ENCODE assay signal across 20 cellular contexts in genomic region chr5:55557123-55557522, GRCh38. TPM values are rescaled to one million over a fixed set of nuclear protein-coding genes. Genes with fewer than 3 reads are reported as not detected.
A peak's percentile ranks its signal among the peaks of the same experiment; 100 is the strongest.
DNase-seq lines count a peak whose midpoint lies in the region; ATAC-seq, FAIRE-seq and TF ChIP-seq lines count a peak whose summit lies in the region.
"Had no signal": no experiment of that assay in that cellular context is flagged by ENCODE, and none has a peak within 500 bp of the region (broad histone marks: within the 10 kb centered on the region; RNA-seq: fewer than 3 reads in every experiment).

No MANE protein-coding gene starts in this region.

- FAIRE-seq in small intestine (lab: Jason Lieb, UNC): no peak
- FAIRE-seq: GM12892 had no signal

- WGBS in small intestine, 3 donors: 33 to 59% (median 39%) methylated on average over 3 of the region's 3 CpGs
- WGBS in adrenal gland, 4 donors: 84 to 88% (median 85%) methylated on average over 3 of the region's 3 CpGs
- 82 to 94% methylated on average over 3 of the region's 3 CpGs for WGBS in body of pancreas, 2 donors

- peak; percentile 16 for DNase-seq in NCI-H146 (lab: John Stamatoyannopoulos, UW)
- DNase-seq in NCI-H146 treated with DMSO at 0.1 percent for 48 hours (lab: John Stamatoyannopoulos, UW; ENCODE audit: unreplicated experiment): no peak
- DNase-seq in NCI-H2029 (lab: John Stamatoyannopoulos, UW): peak; percentile 48
- peak; percentile 95 for DNase-seq in NCI-H748 (lab: John Stamatoyannopoulos, UW; ENCODE audit: unreplicated experiment)
- DNase-seq in small intestine: peak; percentile 19
- no peak for DNase-seq in activated CD8-positive, alpha-beta T cell treated with anti-CD3 and anti-CD28 coated beads, Interleukin-2, amount 10 ng/mL, durations not matched to agents 7 days and 5 days
- no peak for DNase-seq in adrenal gland
- DNase-seq in body of pancreas: no peak
- DNase-seq: CD4-positive, CD25-positive, alpha-beta regulatory T cell; DMS79 treated with DMSO at 0.1 percent for 48 hours; GF-D8; Karpas-422; NCI-H1092; NCI-H1436 treated with DMSO at 0.1 percent for 48 hours; NCI-H82; Right ventricle myocardium superior; RPMI8226 had no signal

- H3K9me3 ChIP-seq in small intestine (ENCODE audit: control insufficient read depth, low read depth): no peaks in the 10 kb centered on the region
- no peaks in the 10 kb centered on the region for H3K9me3 ChIP-seq in adrenal gland (replicated peaks in 1 of 3)
- no peaks in the 10 kb centered on the region for H3K9me3 ChIP-seq in body of pancreas
- H3K9me3 ChIP-seq: SJSA1 had no signal

- H3K4me3 ChIP-seq in small intestine (ENCODE audit: low read depth in 1 of 2, low read length in 2 of 2): no peak overlapping the region
- no peak overlapping the region for H3K4me3 ChIP-seq in adrenal gland
- H3K4me3 ChIP-seq in body of pancreas: no peak overlapping the region
- H3K4me3 ChIP-seq: BLaER1, SJSA1 had no signal

- no peaks in the 10 kb centered on the region for H3K9me3 Mint-ChIP-seq in activated CD8-positive, alpha-beta T cell treated with anti-CD3 and anti-CD28 coated beads, Interleukin-2, amount 10 ng/mL, durations not matched to agents 7 days and 5 days (ENCODE audit: insufficient read depth)
- H3K9me3 Mint-ChIP-seq: CD4-positive, CD25-positive, alpha-beta regulatory T cell had no signal

- CTCF ChIA-PET in activated CD8-positive, alpha-beta T cell treated with anti-CD3 and anti-CD28 coated beads, Interleukin-2, amount 10 ng/mL, durations not matched to agents 7 days and 5 days (lab: Charles Lee): interaction anchor here (0.6 kb wide), 1 partner anchor 642 kb away, joined by 3 read pairs; no protein-coding TSS in a partner anchor

- POLR2A ChIA-PET in activated CD8-positive, alpha-beta T cell treated with anti-CD3 and anti-CD28 coated beads, Interleukin-2, amount 10 ng/mL, durations not matched to agents 7 days and 5 days (lab: Charles Lee): no interaction called here

- H3K27me3 Mint-ChIP-seq in activated CD8-positive, alpha-beta T cell treated with anti-CD3 and anti-CD28 coated beads, Interleukin-2, amount 10 ng/mL, durations not matched to agents 7 days and 5 days (ENCODE audit: low read depth): no peaks in the 10 kb centered on the region

- H3K27ac ChIP-seq in small intestine (ENCODE audit: low read depth in 1 of 2, low read length in 1 of 2): no peak overlapping the region
- no peak overlapping the region for H3K27ac ChIP-seq in adrenal gland
- no peak overlapping the region for H3K27ac ChIP-seq in body of pancreas
- H3K27ac ChIP-seq: BLaER1, SJSA1 had no signal

- no peak overlapping the region for H3K4me3 Mint-ChIP-seq in activated CD8-positive, alpha-beta T cell treated with anti-CD3 and anti-CD28 coated beads, Interleukin-2, amount 10 ng/mL, durations not matched to agents 7 days and 5 days
- H3K4me3 Mint-ChIP-seq: CD4-positive, CD25-positive, alpha-beta regulatory T cell had no signal

- no peak for TF ChIP-seq POLR2A in adrenal gland (IDR thresholded peaks at IDR 0.05)
- TF ChIP-seq POLR2A in body of pancreas (IDR thresholded peaks at IDR 0.05): no peak

- no peak for TF ChIP-seq CTCF in adrenal gland (IDR thresholded peaks at IDR 0.05)
- no peak for TF ChIP-seq CTCF in body of pancreas (IDR thresholded peaks at IDR 0.05)

- H3K4me1 Mint-ChIP-seq in activated CD8-positive, alpha-beta T cell treated with anti-CD3 and anti-CD28 coated beads, Interleukin-2, amount 10 ng/mL, durations not matched to agents 7 days and 5 days (ENCODE audit: low read depth): no peaks in the 10 kb centered on the region
- H3K4me1 Mint-ChIP-seq: CD4-positive, CD25-positive, alpha-beta regulatory T cell had no signal

- no peaks in the 10 kb centered on the region for H3K4me1 ChIP-seq in small intestine (ENCODE audit: control insufficient read depth in 2 of 2, insufficient read depth in 1 of 2, low read depth in 1 of 2, low read length in 1 of 2)
- H3K4me1 ChIP-seq in adrenal gland (replicated peaks in 1 of 2): no peaks in the 10 kb centered on the region
- H3K4me1 ChIP-seq in body of pancreas: no peaks in the 10 kb centered on the region
- H3K4me1 ChIP-seq: BLaER1, SJSA1 had no signal

- no peak for ATAC-seq in activated CD8-positive, alpha-beta T cell treated with anti-CD3 and anti-CD28 coated beads, Interleukin-2, amount 10 ng/mL, durations not matched to agents 7 days and 5 days
- ATAC-seq in body of pancreas: no peak

- no peak overlapping the region for H3K27ac Mint-ChIP-seq in activated CD8-positive, alpha-beta T cell treated with anti-CD3 and anti-CD28 coated beads, Interleukin-2, amount 10 ng/mL, durations not matched to agents 7 days and 5 days
- H3K27ac Mint-ChIP-seq: CD4-positive, CD25-positive, alpha-beta regulatory T cell had no signal

- H3K27me3 ChIP-seq in small intestine (ENCODE audit: control insufficient read depth in 2 of 2, insufficient read depth in 2 of 2, low read length in 2 of 2) (no peaks in the 10 kb centered on the region), adrenal gland (no peaks in the 10 kb centered on the region), body of pancreas (no peaks in the 10 kb centered on the region)
- H3K27me3 ChIP-seq: BLaER1, SJSA1 had no signal

- H3K36me3 Mint-ChIP-seq in activated CD8-positive, alpha-beta T cell treated with anti-CD3 and anti-CD28 coated beads, Interleukin-2, amount 10 ng/mL, durations not matched to agents 7 days and 5 days (ENCODE audit: low read depth): no peaks in the 10 kb centered on the region
- H3K36me3 Mint-ChIP-seq: CD4-positive, CD25-positive, alpha-beta regulatory T cell had no signal

- intact Hi-C loops in adrenal gland (cut with DNase I): no loop called here
- intact Hi-C loops in body of pancreas (cut with DNase I): no loop called here

- H3K36me3 ChIP-seq in small intestine (ENCODE audit: control insufficient read depth in 2 of 2, insufficient read depth in 2 of 2, low read length in 2 of 2) (no peaks in the 10 kb centered on the region), adrenal gland (replicated peaks in 1 of 2) (no peaks in the 10 kb centered on the region), body of pancreas (replicated peaks in 1 of 2; ENCODE audit: insufficient read depth in 1 of 2, low read depth in 2 of 2) (no peaks in the 10 kb centered on the region)
- H3K36me3 ChIP-seq: BLaER1, SJSA1 had no signal

RNA-seq across cellular contexts. Expression of gene PLPP1, which starts 22.4 kb away (rescaled TPM):
- 10 to 100 TPM; 52.1 to 91.3 (median 54.6) TPM for polyA plus RNA-seq in small intestine
- total RNA-seq in activated CD8-positive, alpha-beta T cell treated with anti-CD3 and anti-CD28 coated beads, Interleukin-2, amount 10 ng/mL, durations not matched to agents 7 days and 5 days: 10 to 100 TPM; 27.0 to 27.2 TPM
- total RNA-seq in adrenal gland: 100 to 1,000 TPM in 5 of 8 donors, 10 to 100 TPM in 3; 80.8 to 716 (median 183) TPM
- polyA plus RNA-seq in adrenal gland: 100 to 1,000 TPM in 2 of 3 donors, 10 to 100 TPM in 1; 60.3 to 138 (median 130) TPM
- 100 to 1,000 TPM in 1 of 2 donors, 10 to 100 TPM in 1; 88.2 to 227 TPM for total RNA-seq in body of pancreas

Comparison
In these comparisons a context has a peak if more than half of its experiments do, and no peak if none do; other contexts are left out.
1. DNase-seq: peak in NCI-H146 (single experiment), NCI-H2029 (single experiment), NCI-H748 (single experiment) and small intestine (single experiment); none in NCI-H146 treated with DMSO at 0.1 percent for 48 hours (single experiment), activated CD8-positive, alpha-beta T cell treated with anti-CD3 and anti-CD28 coated beads, Interleukin-2, amount 10 ng/mL, durations not matched to agents 7 days and 5 days (single experiment), adrenal gland (0 of 7) and body of pancreas (0 of 4).